ENCODE assay signal across 7 cellular contexts in genomic region chr10:6204063-6204340, GRCh38. TPM values are rescaled to one million over a fixed set of nuclear protein-coding genes. Genes with fewer than 3 reads are reported as not detected.
DNase-seq lines count a peak whose midpoint lies in the region; ATAC-seq, FAIRE-seq and TF ChIP-seq lines count a peak whose summit lies in the region.

No MANE protein-coding gene starts in this region.

- peak overlapping the region; percentile 98 for H3K4me3 Mint-ChIP-seq in activated CD8-positive, alpha-beta memory T cell treated with anti-CD3 and anti-CD28 coated beads, Interleukin-2, amount 10 ng/mL, durations not matched to agents 7 days and 5 days
- H3K4me3 Mint-ChIP-seq in naive thymus-derived CD8-positive, alpha-beta T cell, result peak overlapping the region; percentile 56 to 99 (median 92)

- H3K4me1 ChIP-seq in IMR-90 (ENCODE audit: control insufficient read depth, insufficient read depth, low read length), result peaks cover 19% of the 10 kb centered on the region
- H3K4me1 ChIP-seq in endothelial cell of umbilical vein (ENCODE audit: control insufficient read depth, extremely low read depth, insufficient read depth, low read length), result peaks cover 23% of the 10 kb centered on the region
- H3K4me1 ChIP-seq in subcutaneous abdominal adipose tissue (ENCODE audit: control insufficient read depth in 5 of 5, insufficient read depth in 5 of 5, low read length in 5 of 5), result peaks cover 10 to 69% (median 58%) of the 10 kb centered on the region in 5 donors

- H4K5ac ChIP-seq in IMR-90 (ENCODE audit: low read depth, low read length), result no peak overlapping the region

- POLR2A ChIA-PET in IMR-90 (lab: Charles Lee; ENCODE audit: unreplicated experiment), result interaction anchor here (0.6 kb wide), 1 partner anchor 136 kb away, joined by 5 read pairs; no protein-coding TSS in a partner anchor
- POLR2A ChIA-PET in endothelial cell of umbilical vein (lab: Charles Lee), result interaction anchor here (1.3 kb wide), 1 partner anchor 197 kb away, joined by 9 read pairs; no protein-coding TSS in a partner anchor
- POLR2A ChIA-PET in naive thymus-derived CD8-positive, alpha-beta T cell (lab: Charles Lee), result interaction anchor here (0.5 to 6.1 kb wide), 5 partner anchors 31 to 181 kb away, joined by 3 to 65 read pairs (median 4); no protein-coding TSS in a partner anchor

- DNase-seq in IMR-90, result no peak
- peak; percentile 68 for DNase-seq in activated CD8-positive, alpha-beta memory T cell treated with anti-CD3 and anti-CD28 coated beads, Interleukin-2, amount 10 ng/mL, durations not matched to agents 7 days and 5 days
- DNase-seq in endothelial cell of umbilical vein (ENCODE audit: low read depth, low spot score), result no peak
- peak in 8 of 10 donors; percentile 30 to 74 (median 42) for DNase-seq in naive thymus-derived CD8-positive, alpha-beta T cell
- DNase-seq in Kasumi-1 (lab: John Stamatoyannopoulos, UW), result no peak

- peak overlapping the region; percentile 49 for H2BK120ac ChIP-seq in IMR-90 (ENCODE audit: low read depth, low read length)

- no peak overlapping the region; the same call in 1 of the 2 replicates for H3K56ac ChIP-seq in IMR-90 (ENCODE audit: extremely low read depth, insufficient read depth, low read length)

- TF ChIP-seq POLR2A in IMR-90 (IDR thresholded peaks at IDR 0.05; ENCODE audit: low read depth, low read length), result no peak
- TF ChIP-seq POLR2A in endothelial cell of umbilical vein (IDR thresholded peaks at IDR 0.05; ENCODE audit: low read depth, low read length), result no peak

- peaks cover 6 to 72% of the 10 kb centered on the region in 2 experiments; a peak in 3 of 4 replicates for H3K79me1 ChIP-seq in IMR-90 (ENCODE audit: low read depth in 1 of 2, low read length in 2 of 2)

- H3K27me3 ChIP-seq in IMR-90 (ENCODE audit: control insufficient read depth, insufficient read depth, low read length) (no peaks in the 10 kb centered on the region), endothelial cell of umbilical vein (ENCODE audit: control insufficient read depth in 2 of 2, insufficient read depth in 2 of 2, low read length in 2 of 2) (no peaks in the 10 kb centered on the region), subcutaneous abdominal adipose tissue (ENCODE audit: control insufficient read depth in 5 of 5, insufficient read depth in 4 of 5, low read length in 5 of 5) (no peaks in the 10 kb centered on the region)

- H3K36me3 ChIP-seq in IMR-90 (ENCODE audit: control insufficient read depth, insufficient read depth, low read length) (peaks cover 4% of the 10 kb centered on the region; the same call in 1 of the 2 replicates), endothelial cell of umbilical vein (ENCODE audit: control insufficient read depth in 2 of 2, extremely low read depth in 1 of 2, insufficient read depth in 2 of 2, low read length in 2 of 2) (no peaks in the 10 kb centered on the region), subcutaneous abdominal adipose tissue (ENCODE audit: control insufficient read depth in 5 of 5, insufficient read depth in 5 of 5, low read length in 5 of 5) (peaks cover 0 to 17% (median 2%) of the 10 kb centered on the region in 5 donors)

- H3K4ac ChIP-seq in IMR-90 (ENCODE audit: low read depth, low read length), result peak overlapping the region; percentile 88

- no peak for FAIRE-seq in endothelial cell of umbilical vein (lab: Jason Lieb, UNC)

- dilution Hi-C loops in IMR-90 (cut with HindIII; ENCODE audit: low sequenced_read_pairs, unreplicated experiment) (no loop called here), endothelial cell of umbilical vein (cut with MboI; ENCODE audit: extremely low pct_ligation_motif_present, low sequenced_read_pairs) (no loop called here)

- peak overlapping the region in 1 of 2 experiments; percentile 51; a peak in 1 of 4 replicates for H4K8ac ChIP-seq in IMR-90 (ENCODE audit: low read depth in 2 of 2, low read length in 2 of 2)

- ATAC-seq in IMR-90 (ENCODE audit: low read depth) (peak; percentile 3; the same call in 1 of the 2 replicates), HG03095 (IDR thresholded peaks at IDR 0.05; ENCODE audit: unreplicated experiment) (no peak)
- ATAC-seq in activated CD8-positive, alpha-beta memory T cell treated with anti-CD3 and anti-CD28 coated beads, Interleukin-2, amount 10 ng/mL, durations not matched to agents 7 days and 5 days, result peak; percentile 5
- peak in 1 of 2 donors; percentile 25 for ATAC-seq in naive thymus-derived CD8-positive, alpha-beta T cell

- intact Hi-C loops in IMR-90 (cut with micrococcal nuclease), result loop anchor here (5.0 kb wide), 1 partner anchor 42 kb away; no protein-coding TSS in a partner anchor
- intact Hi-C loops in endothelial cell of umbilical vein (cut with micrococcal nuclease), result loop anchor here (2.0 to 5.0 kb wide), 3 partner anchors 35 to 257 kb away; no protein-coding TSS in a partner anchor

- peaks cover 21% of the 10 kb centered on the region for H3K9me1 ChIP-seq in IMR-90 (ENCODE audit: insufficient read depth, low read length)
- H3K9me1 ChIP-seq in endothelial cell of umbilical vein (replicated peaks; ENCODE audit: control insufficient read depth, extremely low read depth, insufficient read depth, low read length), result no peaks in the 10 kb centered on the region

- peaks cover 31% of the 10 kb centered on the region for H3K79me2 ChIP-seq in endothelial cell of umbilical vein (ENCODE audit: control insufficient read depth, insufficient read depth, low read length)

- no TSS peak for BruUV-seq in IMR-90 (replicated peaks; lab: Mats Ljungman, UMichigan)
- BruUV-seq in endothelial cell of umbilical vein (replicated peaks; lab: Mats Ljungman, UMichigan), result no TSS peak

- no peaks in the 10 kb centered on the region for H3K27me3 Mint-ChIP-seq in activated CD8-positive, alpha-beta memory T cell treated with anti-CD3 and anti-CD28 coated beads, Interleukin-2, amount 10 ng/mL, durations not matched to agents 7 days and 5 days
- no peaks in the 10 kb centered on the region for H3K27me3 Mint-ChIP-seq in naive thymus-derived CD8-positive, alpha-beta T cell

- WGBS in IMR-90 (ENCODE audit: extremely low coverage in 2 of 2, insufficient read length in 1 of 2), 2 experiments, result no CpG with 5 or more reads among the region's 28 CpGs

- H2AK5ac ChIP-seq in IMR-90 (ENCODE audit: low read depth, low read length), result peak overlapping the region; percentile 75; the same call in 1 of the 2 replicates

- TF ChIP-seq CTCF in IMR-90 (conservative IDR thresholded peaks at IDR 0.05; ENCODE audit: low read depth, low read length) (no peak), endothelial cell of umbilical vein (IDR thresholded peaks at IDR 0.05; ENCODE audit: extremely low read depth in 1 of 2, insufficient read depth in 1 of 2, low read depth in 1 of 2, low read length in 2 of 2) (no peak)

- peak overlapping the region; percentile 84 for H4K91ac ChIP-seq in IMR-90 (ENCODE audit: insufficient read depth, low read depth, low read length)

- H3K18ac ChIP-seq in IMR-90 (ENCODE audit: low read depth, low read length), result no peak overlapping the region; the same call in 1 of the 2 replicates

- peak overlapping the region; percentile 95 for H2AK9ac ChIP-seq in IMR-90 (replicated peaks; ENCODE audit: low read depth, low read length, poor library complexity)

- peak overlapping the region; percentile 83 for H3K27ac ChIP-seq in IMR-90 (ENCODE audit: insufficient read depth, low read length)
- no peak overlapping the region for H3K27ac ChIP-seq in endothelial cell of umbilical vein (ENCODE audit: insufficient read depth, low read depth, low read length)
- peak overlapping the region; percentile 92 for H3K27ac ChIP-seq in subcutaneous abdominal adipose tissue (ENCODE audit: low read depth, low read length)

- in situ Hi-C loops in IMR-90 (cut with MboI; ENCODE audit: low sequenced_read_pairs), result no loop called here

- no peak for TF ChIP-seq RAD21 in IMR-90 (IDR thresholded peaks at IDR 0.05; ENCODE audit: low read length)

- H3K9ac ChIP-seq in IMR-90 (ENCODE audit: low read depth, low read length) (peak overlapping the region; percentile 91), endothelial cell of umbilical vein (replicated peaks; ENCODE audit: extremely low read depth, insufficient read depth, low read length) (peak overlapping the region; percentile 89), subcutaneous abdominal adipose tissue (ENCODE audit: low read length in 5 of 5) (peak overlapping the region; percentile 77 to 97 (median 93))

- H4K20me1 ChIP-seq in IMR-90 (ENCODE audit: insufficient read depth, low read length), result peaks cover 76% of the 10 kb centered on the region
- H4K20me1 ChIP-seq in endothelial cell of umbilical vein (replicated peaks; ENCODE audit: control insufficient read depth, extremely low read depth, insufficient read depth, low read length), result no peaks in the 10 kb centered on the region

- peak overlapping the region; percentile 94; the same call in 1 of the 2 replicates for H3K14ac ChIP-seq in IMR-90 (replicated peaks; ENCODE audit: low read depth, low read length)

- no peaks in the 10 kb centered on the region for H3K9me3 Mint-ChIP-seq in activated CD8-positive, alpha-beta memory T cell treated with anti-CD3 and anti-CD28 coated beads, Interleukin-2, amount 10 ng/mL, durations not matched to agents 7 days and 5 days (ENCODE audit: low read depth)
- H3K9me3 Mint-ChIP-seq in naive thymus-derived CD8-positive, alpha-beta T cell, result no peaks in the 10 kb centered on the region

- peaks cover 45% of the 10 kb centered on the region for H3K4me1 Mint-ChIP-seq in activated CD8-positive, alpha-beta memory T cell treated with anti-CD3 and anti-CD28 coated beads, Interleukin-2, amount 10 ng/mL, durations not matched to agents 7 days and 5 days
- H3K4me1 Mint-ChIP-seq in naive thymus-derived CD8-positive, alpha-beta T cell, result peaks cover 11 to 36% (median 31%) of the 10 kb centered on the region in 4 donors

- H3K4me2 ChIP-seq in IMR-90 (ENCODE audit: low read depth, low read length) (peak overlapping the region; percentile 75), endothelial cell of umbilical vein (ENCODE audit: insufficient read depth, low read length) (peak overlapping the region; percentile 92)

- H2AFZ ChIP-seq in IMR-90 (replicated peaks; ENCODE audit: low read length, poor library complexity) (peak overlapping the region; percentile 95), endothelial cell of umbilical vein (ENCODE audit: low read depth, low read length) (no peak overlapping the region)

- H2BK20ac ChIP-seq in IMR-90 (ENCODE audit: low read depth, low read length), result no peak overlapping the region

- peaks cover 12% of the 10 kb centered on the region for H3K36me3 Mint-ChIP-seq in activated CD8-positive, alpha-beta memory T cell treated with anti-CD3 and anti-CD28 coated beads, Interleukin-2, amount 10 ng/mL, durations not matched to agents 7 days and 5 days
- H3K36me3 Mint-ChIP-seq in naive thymus-derived CD8-positive, alpha-beta T cell, result no peaks in the 10 kb centered on the region

- H3K4me3 ChIP-seq in IMR-90 (ENCODE audit: insufficient read depth, low read depth, low read length) (peak overlapping the region; percentile 83), endothelial cell of umbilical vein (replicated peaks in 1 of 3; ENCODE audit: insufficient read depth in 1 of 3, low read depth in 1 of 3, low read length in 3 of 3) (peak overlapping the region; percentile 73 to 87 (median 83)), subcutaneous abdominal adipose tissue (ENCODE audit: low read depth in 1 of 5, low read length in 5 of 5) (peak overlapping the region; percentile 93 to 100 (median 95))

- H3K9me3 ChIP-seq in IMR-90 (ENCODE audit: control insufficient read depth, insufficient read depth, low read length), result no peaks in the 10 kb centered on the region
- no peaks in the 10 kb centered on the region for H3K9me3 ChIP-seq in endothelial cell of umbilical vein (replicated peaks; ENCODE audit: control insufficient read depth, insufficient read depth, low read length)
- no peaks in the 10 kb centered on the region for H3K9me3 ChIP-seq in subcutaneous abdominal adipose tissue (ENCODE audit: control insufficient read depth in 5 of 5, low read length in 5 of 5)

- H3K27ac Mint-ChIP-seq in activated CD8-positive, alpha-beta memory T cell treated with anti-CD3 and anti-CD28 coated beads, Interleukin-2, amount 10 ng/mL, durations not matched to agents 7 days and 5 days, result no peak overlapping the region
- H3K27ac Mint-ChIP-seq in naive thymus-derived CD8-positive, alpha-beta T cell, result peak overlapping the region in 3 of 10 donors; percentile 82 to 91 (median 85)

- no peak overlapping the region for H2BK15ac ChIP-seq in IMR-90 (ENCODE audit: low read depth, low read length)

- H2BK5ac ChIP-seq in IMR-90 (ENCODE audit: low read depth, low read length, poor library complexity, severe bottlenecking), result peak overlapping the region; percentile 73

- peak overlapping the region; percentile 76 for H3K23ac ChIP-seq in IMR-90 (ENCODE audit: low read depth, low read length)

- CTCF ChIA-PET in IMR-90 (lab: Yijun Ruan, JAX) (interaction anchor here (1.6 to 1.7 kb wide), 2 partner anchors 14 to 198 kb away, joined by 5 to 8 read pairs; no protein-coding TSS in a partner anchor), endothelial cell of umbilical vein (lab: Charles Lee) (interaction anchor here (0.9 to 8.1 kb wide), 3 partner anchors 9 to 201 kb away, joined by 3 to 285 read pairs (median 4); no protein-coding TSS in a partner anchor)
- CTCF ChIA-PET in activated CD8-positive, alpha-beta memory T cell treated with anti-CD3 and anti-CD28 coated beads, Interleukin-2, amount 10 ng/mL, durations not matched to agents 7 days and 5 days (lab: Charles Lee), result interaction anchor here (0.6 to 7.6 kb wide), 6 partner anchors 60 to 205 kb away, joined by 3 to 67 read pairs (median 4); no protein-coding TSS in a partner anchor

RNA-seq across cellular contexts. Expression of gene PFKFB3, which starts 1.3 kb away (rescaled TPM):
- total RNA-seq in IMR-90 (2012; rRNA removed) (26.9 and 34.1 TPM in 2 replicates), endothelial cell of umbilical vein (33.7 and 35.6 TPM in 2 replicates)
- polyA plus RNA-seq in IMR-90 (2012; rRNA removed) (45.5 and 51.3 TPM in 2 replicates), endothelial cell of umbilical vein (15.8 and 17.2 TPM in 2 replicates)
- polyA plus RNA-seq in IMR-90 (2012; cell fraction: cytosol; rRNA removed), result 35.6 and 39.8 TPM in 2 replicates
- 86.2 and 130 TPM in 2 replicates for polyA plus RNA-seq in IMR-90 (2012; cell fraction: nucleus; rRNA removed; ENCODE audit: low replicate concordance)
- 10 to 100 TPM; 57.1 to 59.3 TPM for total RNA-seq in activated CD8-positive, alpha-beta memory T cell treated with anti-CD3 and anti-CD28 coated beads, Interleukin-2, amount 10 ng/mL, durations not matched to agents 7 days and 5 days
- 18.2 and 20.0 TPM in 2 replicates for polyA plus RNA-seq in endothelial cell of umbilical vein (2011; cell fraction: cytosol; rRNA removed)
- 42.0 and 46.8 TPM in 2 replicates for polyA plus RNA-seq in endothelial cell of umbilical vein (2011; cell fraction: nucleus; rRNA removed)
- polyA plus RNA-seq in endothelial cell of umbilical vein (2012), result 44.1 and 44.3 TPM in 2 replicates
- 17.7 and 20.3 TPM in 2 replicates for polyA minus RNA-seq in endothelial cell of umbilical vein
- 5.9 TPM for polyA minus RNA-seq in endothelial cell of umbilical vein (2011; cell fraction: cytosol; rRNA and poly(A)+ RNA removed)
- 14.9 and 17.9 TPM in 2 replicates for polyA minus RNA-seq in endothelial cell of umbilical vein (2011; cell fraction: nucleus; rRNA and poly(A)+ RNA removed)
- 10 to 100 TPM; 75.0 to 79.4 TPM for total RNA-seq in naive thymus-derived CD8-positive, alpha-beta T cell
- 1 to 10 TPM; 1.6 to 7.1 (median 4.8) TPM for polyA plus RNA-seq in naive thymus-derived CD8-positive, alpha-beta T cell

Comparison
In these comparisons a context has a peak if more than half of its experiments do, and no peak if none do; other contexts are left out.
1. DNase-seq: peak in activated CD8-positive, alpha-beta memory T cell treated with anti-CD3 and anti-CD28 coated beads, Interleukin-2, amount 10 ng/mL, durations not matched to agents 7 days and 5 days (single experiment) and naive thymus-derived CD8-positive, alpha-beta T cell (8 of 10); none in IMR-90 (single experiment), endothelial cell of umbilical vein (single experiment) and Kasumi-1 (0 of 2).
2. Peak in every context shown above with its lines, with median percentiles within 50 percentile points of each other: H3K4me3 ChIP-seq and H3K9ac ChIP-seq.